In the genomic region with DNA sequence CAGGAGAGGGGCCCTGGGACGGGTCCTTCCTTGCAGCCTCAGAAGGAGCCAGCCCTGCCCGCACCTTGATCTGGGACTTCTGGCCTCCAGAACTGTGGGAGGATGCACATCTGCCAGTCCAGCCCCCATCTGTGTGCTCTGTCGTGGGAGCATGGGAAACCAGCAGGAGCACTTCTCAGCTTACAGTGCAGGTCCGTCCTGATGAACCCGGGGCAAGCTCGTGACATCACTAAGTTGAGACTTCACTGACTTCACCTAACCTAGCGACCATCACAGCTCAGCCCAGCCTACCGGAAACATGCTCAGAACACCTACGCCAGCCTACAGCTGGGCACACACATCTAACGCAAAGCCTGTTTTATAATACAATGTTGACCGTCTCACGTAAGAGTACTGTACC, we compare ENCODE assay signal across 23 cellular contexts.
"Had no signal": no experiment of that assay in that cellular context is flagged by ENCODE, and none has a peak within 500 bp of the region (broad histone marks: within the 10 kb centered on the region; RNA-seq: fewer than 3 reads in every experiment).

No MANE protein-coding gene starts in this region.

- H3K4me3 ChIP-seq: left lung, lung, prostate gland, right atrium auricular region, tibial artery had no signal

- H3K36me3 Mint-ChIP-seq: activated naive CD8-positive, alpha-beta T cell treated with anti-CD3 and anti-CD28 coated beads, Interleukin-2, amount 10 ng/mL, durations not matched to agents 7 days and 5 days; immature natural killer cell; naive B cell had no signal

- FAIRE-seq: endometrium had no signal

- H3K27me3 ChIP-seq: left lung, right atrium auricular region, tibial artery had no signal

- H3K9me3 Mint-ChIP-seq: activated naive CD4-positive, alpha-beta T cell treated with anti-CD3 and anti-CD28 coated beads for 36 hours; activated naive CD8-positive, alpha-beta T cell treated with anti-CD3 and anti-CD28 coated beads, Interleukin-2, amount 10 ng/mL, durations not matched to agents 7 days and 5 days; stimulated activated naive CD8-positive, alpha-beta T cell treated with anti-CD3 and anti-CD28 coated beads, Interleukin-15, amount 100 ng/mL, for 72 hours; T-helper 1 cell treated with Interleukin-12 subunit alpha and Interleukin-12 subunit beta and Interleukin-4 antibody, amounts not matched to agents 30 μg/mL and 1 μg/mL, for 36 hours had no signal

- H3K27ac Mint-ChIP-seq: activated naive CD4-positive, alpha-beta T cell treated with anti-CD3 and anti-CD28 coated beads for 36 hours; activated naive CD8-positive, alpha-beta T cell treated with anti-CD3 and anti-CD28 coated beads, Interleukin-2, amount 10 ng/mL, durations not matched to agents 7 days and 5 days; dendritic cell treated with granulocyte-macrophage colony-stimulating factor and Interleukin-4, amounts not matched to agents 40 ng/mL and 50 ng/mL, for 4 days; immature natural killer cell; naive B cell; stimulated activated naive CD8-positive, alpha-beta T cell treated with anti-CD3 and anti-CD28 coated beads, Interleukin-15, amount 100 ng/mL, for 72 hours; T-helper 1 cell treated with Interleukin-12 subunit alpha and Interleukin-12 subunit beta and Interleukin-4 antibody, amounts not matched to agents 30 μg/mL and 1 μg/mL, for 36 hours had no signal

- H3K36me3 ChIP-seq: left lung, prostate gland, right atrium auricular region, tibial artery had no signal

- DNase-seq: activated CD4-positive, alpha-beta T cell treated with anti-CD3 and anti-CD28 coated beads for 4 hours; activated CD4-positive, alpha-beta T cell treated with anti-CD3 and anti-CD28 coated beads, Interleukin-2, amount 50 U/mL, for 48 hours; activated CD4-positive, CD25-positive, alpha-beta regulatory T cell; activated naive CD4-positive, alpha-beta T cell treated with anti-CD3 and anti-CD28 coated beads for 36 hours; activated naive CD8-positive, alpha-beta T cell treated with anti-CD3 and anti-CD28 coated beads, Interleukin-2, amount 10 ng/mL, durations not matched to agents 7 days and 5 days; activated T-cell treated with anti-CD3 and anti-CD28 coated beads, Interleukin-2, amount 50 U/mL, for 48 hours; amniotic stem cell; cerebellar nuclear complex; effector CD4-positive, alpha-beta T cell; foreskin fibroblast; immature natural killer cell; naive B cell; stimulated activated CD4-positive, alpha-beta T cell treated with anti-CD3 and anti-CD28 coated beads, Interleukin-12 subunit alpha, Interleukin-12 subunit beta, amount 100 ng/mL, for 4 hours; stimulated activated naive CD8-positive, alpha-beta T cell treated with anti-CD3 and anti-CD28 coated beads, Interleukin-15, amount 100 ng/mL, for 72 hours; T1000; tibial artery had no signal

- ATAC-seq: left lung; stimulated activated naive CD8-positive, alpha-beta T cell treated with anti-CD3 and anti-CD28 coated beads, Interleukin-15, amount 100 ng/mL, for 72 hours had no signal

- H3K4me3 Mint-ChIP-seq: activated naive CD4-positive, alpha-beta T cell treated with anti-CD3 and anti-CD28 coated beads for 36 hours; activated naive CD8-positive, alpha-beta T cell treated with anti-CD3 and anti-CD28 coated beads, Interleukin-2, amount 10 ng/mL, durations not matched to agents 7 days and 5 days; dendritic cell treated with granulocyte-macrophage colony-stimulating factor and Interleukin-4, amounts not matched to agents 40 ng/mL and 50 ng/mL, for 4 days; immature natural killer cell; stimulated activated naive CD8-positive, alpha-beta T cell treated with anti-CD3 and anti-CD28 coated beads, Interleukin-15, amount 100 ng/mL, for 72 hours; T-helper 1 cell treated with Interleukin-12 subunit alpha and Interleukin-12 subunit beta and Interleukin-4 antibody, amounts not matched to agents 30 μg/mL and 1 μg/mL, for 36 hours had no signal
